In the genomic region with DNA sequence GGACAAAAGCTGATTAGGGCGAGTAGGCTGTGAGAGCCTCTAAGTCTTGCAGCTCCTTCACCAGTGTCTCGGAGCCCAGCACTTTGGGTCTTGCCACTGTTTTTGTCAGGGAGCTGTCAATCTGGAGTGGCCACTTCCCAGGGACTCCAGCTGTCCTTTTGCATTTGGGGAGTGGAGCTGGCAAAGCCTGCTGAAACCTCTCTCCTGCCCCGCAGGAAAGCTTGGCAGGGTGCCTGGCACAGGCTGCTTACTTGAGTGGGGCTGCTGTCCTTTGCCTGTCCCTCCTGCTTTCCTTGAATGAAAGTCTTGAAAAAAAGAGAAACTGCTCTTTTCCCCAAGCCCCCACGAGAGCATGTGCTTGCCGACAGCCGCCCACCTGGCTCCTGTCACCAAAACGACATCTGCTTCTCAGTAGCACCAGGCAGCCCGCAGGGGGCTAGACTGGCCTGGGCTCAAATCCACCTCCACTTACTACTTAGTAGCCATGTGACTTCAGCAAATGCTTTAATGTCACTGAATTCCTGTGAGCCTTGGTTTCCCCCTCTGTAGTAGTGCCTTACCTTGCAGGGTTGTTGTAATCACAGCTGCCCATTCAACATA, we compare ENCODE assay signal across 13 cellular contexts. TPM values are rescaled to one million over a fixed set of nuclear protein-coding genes. Genes with fewer than 3 reads are reported as not detected.
DNase-seq lines count a peak whose midpoint lies in the region; ATAC-seq, FAIRE-seq and TF ChIP-seq lines count a peak whose summit lies in the region.
"Had no signal": no experiment of that assay in that cellular context is flagged by ENCODE, and none has a peak within 500 bp of the region (broad histone marks: within the 10 kb centered on the region; RNA-seq: fewer than 3 reads in every experiment).

No MANE protein-coding gene starts in this region.

- H3K27me3 ChIP-seq in HUES48 (ENCODE audit: control insufficient read depth, insufficient read depth, low read length) (no peaks in the 10 kb centered on the region), prostate gland (replicated peaks; ENCODE audit: insufficient read depth) (no peaks in the 10 kb centered on the region)
- H3K27me3 ChIP-seq: vagina had no signal

- TF ChIP-seq CTCF in prostate gland (IDR thresholded peaks at IDR 0.05): no peak

- no peak for TF ChIP-seq POLR2A in prostate gland (IDR thresholded peaks at IDR 0.05)

- DNase-seq in SK-N-DZ (ENCODE audit: low spot score): peak; percentile 71
- DNase-seq in Right ventricle myocardium superior: peak; percentile 87
- DNase-seq in prostate gland (ENCODE audit: low spot score): peak; percentile 39
- DNase-seq in NK-92 (lab: John Stamatoyannopoulos, UW; ENCODE audit: unreplicated experiment): no peak
- no peak for DNase-seq in activated T-cell treated with anti-CD3 and anti-CD28 coated beads, Interleukin-2, amount 50 U/mL, for 1 hour
- no peak for DNase-seq in HT-29 (ENCODE audit: low spot score)
- DNase-seq in HTR-8/SVneo (ENCODE audit: insufficient read length, low spot score): no peak
- DNase-seq: activated CD8-positive, alpha-beta memory T cell treated with anti-CD3 and anti-CD28 coated beads, Interleukin-2, amount 50 U/mL, for 48 hours; effector CD8-positive, alpha-beta T cell; stimulated activated CD4-positive, alpha-beta T cell treated with anti-CD3 and anti-CD28 coated beads, Interleukin-4, amount 100 ng/mL, for 24 hours had no signal

- H3K9me3 ChIP-seq in HUES48 (ENCODE audit: control insufficient read depth, insufficient read depth, low read length) (no peaks in the 10 kb centered on the region), prostate gland (no peaks in the 10 kb centered on the region)
- H3K9me3 ChIP-seq: vagina had no signal

- WGBS in prostate gland: 29% methylated on average over 8 of the region's 8 CpGs

- H3K27ac ChIP-seq in HUES48 (ENCODE audit: low read depth, low read length): peak overlapping the region; percentile 46
- H3K27ac ChIP-seq in prostate gland: no peak overlapping the region
- H3K27ac ChIP-seq: SK-N-MC, vagina had no signal

- ATAC-seq in Right ventricle myocardium superior (ENCODE audit: poor library complexity): peak; percentile 78

- no peaks in the 10 kb centered on the region for H3K36me3 ChIP-seq in HUES48 (ENCODE audit: control insufficient read depth, insufficient read depth, low read length)
- H3K36me3 ChIP-seq in prostate gland: no peaks in the 10 kb centered on the region
- H3K36me3 ChIP-seq: vagina had no signal

- no peak overlapping the region for H3K9ac ChIP-seq in HUES48 (ENCODE audit: low read depth, low read length)

- no peak overlapping the region for H3K4me3 ChIP-seq in HUES48 (ENCODE audit: low read depth, low read length)
- no peak overlapping the region for H3K4me3 ChIP-seq in prostate gland
- H3K4me3 ChIP-seq: SK-N-MC, vagina had no signal

- peaks cover 21% of the 10 kb centered on the region for H3K4me1 ChIP-seq in HUES48 (ENCODE audit: control insufficient read depth, insufficient read depth, low read length)
- H3K4me1 ChIP-seq in prostate gland (replicated peaks): no peaks in the 10 kb centered on the region

- FAIRE-seq in HTR-8/SVneo (lab: Jason Lieb, UNC): no peak

- intact Hi-C loops in Right ventricle myocardium superior (cut with DNase I) (no loop called here), prostate gland (cut with DNase I) (no loop called here)

RNA-seq across cellular contexts. Expression of a gene that starts 13.7 kb away (rescaled TPM):
- polyA plus RNA-seq in SK-N-DZ (2014; cell fraction: cytosol; rRNA removed): 7.7 and 9.1 TPM in 2 replicates
- polyA plus RNA-seq in SK-N-DZ (2014; cell fraction: nucleus; rRNA removed): 5.5 and 9.1 TPM in 2 replicates
- total RNA-seq in Right ventricle myocardium superior (128 TPM), prostate gland (10 to 100 TPM; 11.7 to 52.6 TPM)
- total RNA-seq in HT-29 (2014; rRNA removed; shearing (Covaris generic)): 2.6 and 3.4 TPM in 2 replicates

Comparison
In these comparisons a context has a peak if more than half of its experiments do, and no peak if none do; other contexts are left out.
1. DNase-seq: peak in SK-N-DZ (single experiment), Right ventricle myocardium superior (single experiment) and prostate gland (single experiment); none in NK-92 (single experiment), activated T-cell treated with anti-CD3 and anti-CD28 coated beads, Interleukin-2, amount 50 U/mL, for 1 hour (single experiment), HT-29 (single experiment) and HTR-8/SVneo (single experiment).